Comparison of ENCODE assay signal across 17 cellular contexts in genomic region chr1:229273507-229274232, GRCh38. TPM values are rescaled to one million over a fixed set of nuclear protein-coding genes. Genes with fewer than 3 reads are reported as not detected.
DNase-seq lines count a peak whose midpoint lies in the region; ATAC-seq, FAIRE-seq and TF ChIP-seq lines count a peak whose summit lies in the region.
"Had no signal": no experiment of that assay in that cellular context is flagged by ENCODE, and none has a peak within 500 bp of the region (broad histone marks: within the 10 kb centered on the region; RNA-seq: fewer than 3 reads in every experiment).

No MANE protein-coding gene starts in this region.

- H3K4me3 ChIP-seq in A549 (no peak overlapping the region), LNCaP clone FGC (ENCODE audit: low read depth, low read length) (peak overlapping the region; percentile 87), colonic mucosa (no peak overlapping the region), adrenal gland (no peak overlapping the region)
- H3K4me3 ChIP-seq: GM12878 had no signal

- CTCF ChIA-PET in A549 (lab: Yijun Ruan, JAX) = interaction anchor here (0.6 to 1.5 kb wide), 5 partner anchors 15 to 538 kb away, joined by 3 read pairs; no protein-coding TSS in a partner anchor

- H3K36me3 ChIP-seq in colonic mucosa = no peaks in the 10 kb centered on the region
- H3K36me3 ChIP-seq in adrenal gland (replicated peaks in 1 of 2) = no peaks in the 10 kb centered on the region

- no peaks in the 10 kb centered on the region for H3K27me3 ChIP-seq in colonic mucosa
- no peaks in the 10 kb centered on the region for H3K27me3 ChIP-seq in adrenal gland

- TF ChIP-seq CTCF in A549 (IDR thresholded peaks at IDR 0.05) = no peak
- TF ChIP-seq CTCF in LNCaP clone FGC (IDR thresholded peaks at IDR 0.05; ENCODE audit: control insufficient read depth, extremely low read depth, insufficient read depth) = no peak
- no peak for TF ChIP-seq CTCF in colonic mucosa (IDR thresholded peaks at IDR 0.05)
- TF ChIP-seq CTCF in adrenal gland (IDR thresholded peaks at IDR 0.05) = no peak

- ATAC-seq in A549 (peak in 1 of 2 experiments; percentile 63; a peak in 3 of 6 replicates), esophagus mucosa (no peak)
- ATAC-seq: activated T-cell treated with anti-CD3 and anti-CD28 coated beads, Interleukin-2, amount 50 U/mL, for 72 hours; GM12878 had no signal

- peaks cover 33% of the 10 kb centered on the region for H3K4me1 ChIP-seq in A549
- H3K4me1 ChIP-seq in colonic mucosa = peaks cover 13% of the 10 kb centered on the region
- H3K4me1 ChIP-seq in adrenal gland (replicated peaks in 1 of 2) = peaks cover 18 to 55% of the 10 kb centered on the region in 2 donors

- TF ChIP-seq RAD21 in A549 (conservative IDR thresholded peaks at IDR 0.05 in 1 of 2, IDR thresholded peaks at IDR 0.05 in 1 of 2) = no peak

- peak overlapping the region; percentile 24 to 55; a peak in 3 of 6 replicates for H3K27ac ChIP-seq in A549
- peak overlapping the region; percentile 65 for H3K27ac ChIP-seq in colonic mucosa
- no peak overlapping the region for H3K27ac ChIP-seq in adrenal gland

- TF ChIP-seq POLR2A in A549 (IDR thresholded peaks at IDR 0.05; ENCODE audit: low read length) = no peak
- TF ChIP-seq POLR2A in adrenal gland (IDR thresholded peaks at IDR 0.05) = no peak

- H3K9ac ChIP-seq in colonic mucosa (ENCODE audit: low read depth in 2 of 2, low read length in 2 of 2) = no peak overlapping the region

- H3K4me2 ChIP-seq in A549 = peak overlapping the region; percentile 93

- H3K9me3 ChIP-seq in A549 = peaks cover 15% of the 10 kb centered on the region
- no peaks in the 10 kb centered on the region for H3K9me3 ChIP-seq in colonic mucosa
- no peaks in the 10 kb centered on the region for H3K9me3 ChIP-seq in adrenal gland (replicated peaks in 1 of 3)

- POLR2A ChIA-PET in A549 (lab: Yijun Ruan, JAX) = interaction anchor here (0.6 kb wide), 1 partner anchor 127 kb away, joined by 3 read pairs; no protein-coding TSS in a partner anchor

- WGBS in A549 (ENCODE audit: missing lambda C conversion rate) = 56% methylated on average over 7 of the region's 7 CpGs
- WGBS in adrenal gland, 4 donors = 74 to 82% (median 78%) methylated on average over 7 of the region's 7 CpGs

- no peak for FAIRE-seq in A549 (lab: Jason Lieb, UNC)
- FAIRE-seq: GM12878 had no signal

- no peak for TF ChIP-seq EP300 in A549 (IDR thresholded peaks at IDR 0.05)

- DNase-seq in A549 (ENCODE audit: low read depth in 1 of 2, low spot score in 1 of 2) (peak in 1 of 2 experiments; percentile 61), LNCaP clone FGC (ENCODE audit: low read depth) (peak; percentile 95), colonic mucosa (peak; percentile 49), mucosa of gallbladder (ENCODE audit: low spot score) (peak; percentile 36), NCI-H1105 treated with DMSO at 0.1 percent for 48 hours (lab: John Stamatoyannopoulos, UW) (no peak), adrenal gland (no peak), hypothalamus (lab: John Stamatoyannopoulos, UW) (no peak)
- DNase-seq: activated CD4-positive, alpha-beta T cell treated with anti-CD3 and anti-CD28 coated beads for 4 hours; activated T-cell treated with anti-CD3 and anti-CD28 coated beads, Interleukin-2, amount 50 U/mL, for 72 hours; amniotic stem cell; DMS79 treated with DMSO at 0.1 percent for 48 hours; glutamatergic neuron; Karpas-422; occipital lobe; stimulated activated CD8-positive, alpha-beta memory T cell treated with anti-CD3 and anti-CD28 coated beads, Interleukin-4, amount 100 ng/mL, for 48 hours had no signal

- intact Hi-C loops in colonic mucosa (cut with DNase I) (no loop called here), adrenal gland (cut with DNase I) (loop anchor here (5.0 to 10.0 kb wide), 2 partner anchors 69 to 71 kb away; partner anchors contain the start of gene CCSAP (in 2 of the 2))

TF ChIP-seq in A549, 52 proteins besides CTCF, POLR2A, EP300 and RAD21:
- no peak for TF ChIP-seq E2F6 (IDR thresholded peaks at IDR 0.05; ENCODE audit: borderline replicate concordance, low read depth)
- TF ChIP-seq PHF8 (IDR thresholded peaks at IDR 0.05; ENCODE audit: borderline replicate concordance, low read depth) = no peak
- TF ChIP-seq EHF (CRISPR knock-in tag; IDR thresholded peaks at IDR 0.05) = no peak
- no peak for TF ChIP-seq KDM1A (IDR thresholded peaks at IDR 0.05; ENCODE audit: low read depth)
- TF ChIP-seq MAZ (IDR thresholded peaks at IDR 0.05; ENCODE audit: borderline replicate concordance, low read depth, low read length) = no peak
- TF ChIP-seq USF2 (IDR thresholded peaks at IDR 0.05) = no peak
- no peak for TF ChIP-seq ZFP36 (IDR thresholded peaks at IDR 0.05; ENCODE audit: borderline replicate concordance, partially characterized antibody)
- no peak for TF ChIP-seq HDAC2 (IDR thresholded peaks at IDR 0.05)
- no peak for TF ChIP-seq HOXA7 (CRISPR knock-in tag; IDR thresholded peaks at IDR 0.05)

RNA-seq across cellular contexts. Expression of gene RAB4A, which starts 2.8 kb away (rescaled TPM):
- polyA plus RNA-seq in A549 (2011; rRNA removed) = 20.6 and 38.4 TPM in 2 replicates
- polyA plus RNA-seq in A549 (2012; cell fraction: cytosol; rRNA removed) = 20.2 and 22.2 TPM in 2 replicates
- polyA plus RNA-seq in A549 (2012; cell fraction: nucleus; rRNA removed) = 10.3 and 11.0 TPM in 2 replicates
- polyA plus RNA-seq in A549 (2017; fragmentation: RNase III; extraction: RNeasy Plus Mini Kit Qiagen cat#74134 plus additional on column Dnase treatment) = 31.0 to 31.7 TPM (median 31.5 TPM) in 3 replicates
- 5.3 and 6.3 TPM in 2 replicates for polyA minus RNA-seq in A549 (2011; rRNA and poly(A)+ RNA removed)
- total RNA-seq in colonic mucosa = 100 to 1,000 TPM in 1 of 2 donors, 10 to 100 TPM in 1; 80.9 to 103 TPM
- total RNA-seq in mucosa of gallbladder = 109 TPM
- 10 to 100 TPM; 34.6 to 80.9 (median 53.1) TPM for total RNA-seq in adrenal gland
- polyA plus RNA-seq in adrenal gland = 10 to 100 TPM; 14.5 to 30.8 (median 16.5) TPM
- 58.5 TPM for total RNA-seq in esophagus mucosa

Comparison
In these comparisons a context has a peak if more than half of its experiments do, and no peak if none do; other contexts are left out.
1. DNase-seq: peak in LNCaP clone FGC (single experiment), colonic mucosa (single experiment) and mucosa of gallbladder (single experiment); none in NCI-H1105 treated with DMSO at 0.1 percent for 48 hours (single experiment), adrenal gland (0 of 7) and hypothalamus (0 of 51).
2. H3K27ac ChIP-seq: peak in A549 (2 of 2) and colonic mucosa (single experiment); none in adrenal gland (0 of 5).